1 cellular context compared by ENCODE assay signal in genomic region chr4:150255610-150256580, GRCh38.
TF ChIP-seq lines count a peak whose summit lies in the region.

No MANE protein-coding gene starts in this region.

TF ChIP-seq in HepG2, 621 proteins besides CTCF, POLR2A, EP300 and RAD21:
- no peak for TF ChIP-seq PRDM15 (CRISPR knock-in tag; IDR thresholded peaks at IDR 0.05)
- no peak for TF ChIP-seq ZXDC (CRISPR knock-in tag; IDR thresholded peaks at IDR 0.05)
- TF ChIP-seq TBL1XR1 (IDR thresholded peaks at IDR 0.05; ENCODE audit: borderline replicate concordance, low read length, partially characterized antibody), result no peak
- no peak for TF ChIP-seq ZNF75D (CRISPR knock-in tag; IDR thresholded peaks at IDR 0.05; ENCODE audit: borderline replicate concordance)
- TF ChIP-seq CCAR2 (optimal IDR thresholded peaks at IDR 0.05; ENCODE audit: low read depth, low read length), result no peak
- no peak for TF ChIP-seq JDP2 (CRISPR knock-in tag; IDR thresholded peaks at IDR 0.05; ENCODE audit: borderline replicate concordance)
- no peak for TF ChIP-seq PHF5A (CRISPR knock-in tag; IDR thresholded peaks at IDR 0.05; ENCODE audit: low read depth, unreplicated experiment)
- no peak for TF ChIP-seq JUN (CRISPR knock-in tag; IDR thresholded peaks at IDR 0.05)
- TF ChIP-seq TOPORS (CRISPR knock-in tag; IDR thresholded peaks at IDR 0.05), result no peak
